ENCODE assay signal across 1 cellular context in the genomic region with DNA sequence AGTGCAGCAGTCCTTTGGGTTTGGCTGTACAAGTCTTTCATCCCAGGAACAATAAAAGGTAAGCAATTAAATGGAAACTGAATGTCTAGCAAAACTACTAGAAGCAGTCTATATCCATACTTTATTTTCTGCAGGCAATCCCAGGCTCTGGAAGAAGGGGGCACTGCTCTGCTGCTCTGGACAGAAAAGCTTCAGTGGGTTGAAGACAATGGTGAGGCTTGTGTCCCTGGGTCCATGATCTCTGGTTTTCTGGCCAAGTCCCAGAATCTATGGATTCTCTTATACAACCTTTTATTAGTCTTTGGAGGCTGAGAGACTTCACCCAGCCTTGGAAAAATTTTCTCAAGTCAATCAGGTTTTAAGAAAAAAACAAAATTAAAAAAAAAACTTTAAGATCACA.
TF ChIP-seq lines count a peak whose summit lies in the region.

No MANE protein-coding gene starts in this region.

TF ChIP-seq in K562, 482 proteins besides CTCF, POLR2A, EP300 and RAD21:
- no peak for TF ChIP-seq NEUROD1 (IDR thresholded peaks at IDR 0.05; ENCODE audit: borderline replicate concordance, low read depth, low read length, partially characterized antibody)
- TF ChIP-seq ZNF41 (CRISPR knock-in tag; conservative IDR thresholded peaks at IDR 0.05): no peak
- no peak for TF ChIP-seq XRCC4 (IDR thresholded peaks at IDR 0.05; ENCODE audit: extremely low read depth, insufficient read depth, insufficient read length)
- no peak for TF ChIP-seq CHCHD3 (CRISPR knock-in tag; IDR thresholded peaks at IDR 0.05)
- no peak for TF ChIP-seq SREBF1 (IDR thresholded peaks at IDR 0.05; ENCODE audit: borderline replicate concordance, low read depth, low read length)
- TF ChIP-seq, protein P1, sequence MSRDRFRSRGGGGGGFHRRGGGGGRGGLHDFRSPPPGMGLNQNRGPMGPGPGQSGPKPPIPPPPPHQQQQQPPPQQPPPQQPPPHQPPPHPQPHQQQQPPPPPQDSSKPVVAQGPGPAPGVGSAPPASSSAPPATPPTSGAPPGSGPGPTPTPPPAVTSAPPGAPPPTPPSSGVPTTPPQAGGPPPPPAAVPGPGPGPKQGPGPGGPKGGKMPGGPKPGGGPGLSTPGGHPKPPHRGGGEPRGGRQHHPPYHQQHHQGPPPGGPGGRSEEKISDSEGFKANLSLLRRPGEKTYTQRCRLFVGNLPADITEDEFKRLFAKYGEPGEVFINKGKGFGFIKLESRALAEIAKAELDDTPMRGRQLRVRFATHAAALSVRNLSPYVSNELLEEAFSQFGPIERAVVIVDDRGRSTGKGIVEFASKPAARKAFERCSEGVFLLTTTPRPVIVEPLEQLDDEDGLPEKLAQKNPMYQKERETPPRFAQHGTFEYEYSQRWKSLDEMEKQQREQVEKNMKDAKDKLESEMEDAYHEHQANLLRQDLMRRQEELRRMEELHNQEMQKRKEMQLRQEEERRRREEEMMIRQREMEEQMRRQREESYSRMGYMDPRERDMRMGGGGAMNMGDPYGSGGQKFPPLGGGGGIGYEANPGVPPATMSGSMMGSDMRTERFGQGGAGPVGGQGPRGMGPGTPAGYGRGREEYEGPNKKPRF (IDR thresholded peaks at IDR 0.05; ENCODE audit: low read depth, low read length): no peak
- TF ChIP-seq CCNT2 (IDR thresholded peaks at IDR 0.05; ENCODE audit: borderline replicate concordance, extremely low read depth, insufficient read length, low read depth, low read length): no peak
- TF ChIP-seq ILK (tag; IDR thresholded peaks at IDR 0.05; ENCODE audit: borderline replicate concordance, low read depth): no peak
- no peak for TF ChIP-seq ZNF507 (tag; conservative IDR thresholded peaks at IDR 0.05)
- TF ChIP-seq TRIM28 (IDR thresholded peaks at IDR 0.05): no peak
